In the genomic region with DNA sequence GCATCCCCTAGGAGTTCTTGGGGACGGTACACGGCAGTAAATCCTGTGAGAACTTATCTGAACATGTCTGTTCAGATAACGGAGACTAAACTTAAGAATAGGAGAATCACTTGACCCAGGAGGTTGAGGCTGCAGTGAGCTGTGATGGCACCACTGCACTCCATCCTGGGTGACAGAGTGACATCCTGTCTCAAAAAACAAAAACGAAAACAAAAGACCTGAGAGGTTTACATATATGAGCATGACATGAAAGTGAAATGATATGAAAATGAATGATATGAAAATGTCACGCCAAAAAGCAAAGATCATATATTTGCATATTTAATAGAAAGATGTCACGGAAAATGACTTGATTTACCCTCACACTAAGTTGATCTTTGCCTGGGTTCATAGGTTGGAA, we compare ENCODE assay signal across 25 cellular contexts. TPM values are rescaled to one million over a fixed set of nuclear protein-coding genes. Genes with fewer than 3 reads are reported as not detected.
"Had no signal": no experiment of that assay in that cellular context is flagged by ENCODE, and none has a peak within 500 bp of the region (broad histone marks: within the 10 kb centered on the region; RNA-seq: fewer than 3 reads in every experiment).

No MANE protein-coding gene starts in this region.

- H3K27me3 Mint-ChIP-seq: activated CD8-positive, alpha-beta T cell treated with anti-CD3 and anti-CD28 coated beads for 36 hours; activated naive CD8-positive, alpha-beta T cell treated with anti-CD3 and anti-CD28 coated beads for 36 hours; activated T-helper 17 cell treated with anti-CD3 and anti-CD28 coated beads, Interleukin-2, amount 50 U/mL, for 72 hours; T-helper 17 cell had no signal

- H3K4me3 Mint-ChIP-seq: activated CD8-positive, alpha-beta T cell treated with anti-CD3 and anti-CD28 coated beads for 36 hours; activated naive CD4-positive, alpha-beta T cell treated with anti-CD3 and anti-CD28 coated beads for 36 hours; activated naive CD8-positive, alpha-beta T cell treated with anti-CD3 and anti-CD28 coated beads for 36 hours; activated T-helper 17 cell treated with anti-CD3 and anti-CD28 coated beads, Interleukin-2, amount 50 U/mL, for 72 hours; T-helper 17 cell; WTC11 had no signal

- H3K27me3 ChIP-seq: brain microvascular endothelial cell, cardiac muscle cell had no signal

- ATAC-seq: activated CD8-positive, alpha-beta T cell treated with anti-CD3 and anti-CD28 coated beads for 36 hours; activated T-helper 17 cell treated with anti-CD3 and anti-CD28 coated beads, Interleukin-2, amount 50 U/mL, for 72 hours; T-helper 17 cell; WTC11 had no signal

- H3K9me3 Mint-ChIP-seq: activated CD8-positive, alpha-beta T cell treated with anti-CD3 and anti-CD28 coated beads for 36 hours; activated naive CD8-positive, alpha-beta T cell treated with anti-CD3 and anti-CD28 coated beads for 36 hours; activated T-helper 17 cell treated with anti-CD3 and anti-CD28 coated beads, Interleukin-2, amount 50 U/mL, for 72 hours; WTC11 had no signal

- FAIRE-seq: colon had no signal

- DNase-seq: activated CD4-positive, alpha-beta T cell treated with anti-CD3 and anti-CD28 coated beads, Interleukin-2, amount 50 U/mL, for 1 hour; activated CD4-positive, CD25-positive, alpha-beta regulatory T cell treated with anti-CD3 and anti-CD28 coated beads, Interleukin-2, amount 50 U/mL, for 72 hours; activated CD8-positive, alpha-beta T cell treated with anti-CD3 and anti-CD28 coated beads for 36 hours; activated gamma-delta T cell; activated naive CD4-positive, alpha-beta T cell treated with anti-CD3 and anti-CD28 coated beads for 36 hours; activated naive CD8-positive, alpha-beta T cell treated with anti-CD3 and anti-CD28 coated beads for 36 hours; activated T-cell treated with anti-CD3 and anti-CD28 coated beads, Interleukin-2, amount 50 U/mL, for 48 hours; brain microvascular endothelial cell; NCI-H1048; NCI-H146; NCI-H187 treated with DMSO at 0.1 percent for 48 hours; NCI-H2171; NCI-H345; NCI-H510A; NCI-H526 treated with DMSO at 0.1 percent for 48 hours; NCI-H82; SIG-M5; T-helper 17 cell; T-helper 9 cell had no signal

- H3K27ac ChIP-seq: brain microvascular endothelial cell, cardiac muscle cell had no signal

- H3K4me3 ChIP-seq: cardiac muscle cell had no signal

- H3K27ac Mint-ChIP-seq: activated CD8-positive, alpha-beta T cell treated with anti-CD3 and anti-CD28 coated beads for 36 hours; activated naive CD4-positive, alpha-beta T cell treated with anti-CD3 and anti-CD28 coated beads for 36 hours; activated naive CD8-positive, alpha-beta T cell treated with anti-CD3 and anti-CD28 coated beads for 36 hours; activated T-helper 17 cell treated with anti-CD3 and anti-CD28 coated beads, Interleukin-2, amount 50 U/mL, for 72 hours; T-helper 17 cell; WTC11 had no signal

RNA-seq across cellular contexts. Expression of gene SIGLEC6, which starts 45.4 kb away (rescaled TPM):
- total RNA-seq: activated CD8-positive, alpha-beta T cell treated with anti-CD3 and anti-CD28 coated beads for 36 hours; activated naive CD4-positive, alpha-beta T cell treated with anti-CD3 and anti-CD28 coated beads for 36 hours; activated naive CD8-positive, alpha-beta T cell treated with anti-CD3 and anti-CD28 coated beads for 36 hours; activated T-helper 17 cell treated with anti-CD3 and anti-CD28 coated beads, Interleukin-2, amount 50 U/mL, for 72 hours; cardiac muscle cell; OCI-LY7; RPMI7951 had no signal
- polyA plus RNA-seq: cardiac muscle cell had no signal

RNA-seq across cellular contexts. Expression of gene SIGLEC5, which starts 53.4 kb away (rescaled TPM):
- total RNA-seq: activated CD8-positive, alpha-beta T cell treated with anti-CD3 and anti-CD28 coated beads for 36 hours; activated naive CD8-positive, alpha-beta T cell treated with anti-CD3 and anti-CD28 coated beads for 36 hours; activated T-helper 17 cell treated with anti-CD3 and anti-CD28 coated beads, Interleukin-2, amount 50 U/mL, for 72 hours; cardiac muscle cell; OCI-LY7; RPMI7951 had no signal
- polyA plus RNA-seq: cardiac muscle cell had no signal
